In the genomic region with DNA sequence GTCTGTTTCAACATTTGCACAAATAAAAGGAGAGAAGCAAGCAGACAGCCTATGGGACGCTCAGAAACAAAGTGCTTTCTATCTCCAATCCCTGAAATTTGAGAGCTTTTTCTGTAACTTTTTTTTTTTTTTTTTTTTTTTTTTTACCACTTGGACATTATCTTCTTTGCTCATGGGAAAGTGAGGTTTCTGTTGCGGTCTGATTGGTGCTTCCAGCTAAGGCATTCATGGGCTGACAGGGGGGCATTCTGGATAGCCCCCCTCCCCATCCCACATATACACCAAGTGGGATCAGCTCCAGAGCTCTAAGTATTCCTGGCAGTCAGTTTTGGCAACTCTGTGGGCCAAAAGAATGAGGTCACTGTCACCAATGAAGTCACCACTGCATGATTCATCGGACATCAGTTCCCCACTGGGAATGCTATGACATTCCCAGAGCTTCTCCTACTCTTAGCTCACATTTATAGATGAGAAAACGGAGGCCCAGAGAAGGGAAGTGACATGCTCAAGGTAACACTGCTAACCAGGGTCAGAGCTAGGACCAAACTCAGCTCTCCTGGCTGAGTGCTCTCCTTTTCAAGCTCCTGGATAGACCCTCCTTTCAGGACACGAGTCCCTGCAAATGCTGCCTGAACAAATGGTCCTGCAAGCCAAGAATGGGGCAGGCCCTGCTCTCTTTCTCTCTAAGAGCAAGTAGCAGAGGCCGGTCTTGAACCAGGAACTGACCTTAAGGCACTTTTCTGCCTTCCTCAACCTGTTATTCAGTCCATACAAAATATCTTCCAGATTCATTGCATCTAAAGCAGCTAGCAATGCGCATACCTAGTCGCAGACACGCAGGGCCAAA, we compare ENCODE assay signal across 1 cellular context.
TF ChIP-seq lines count a peak whose summit lies in the region.

No MANE protein-coding gene starts in this region.

TF ChIP-seq in HEK293, 187 proteins besides CTCF, POLR2A, EP300 and RAD21 (continued from another document and continues in another):
- TF ChIP-seq ZNF658 (tag by site-specific recombination; IDR thresholded peaks at IDR 0.05) (no peak), ZNF169 (tag by site-specific recombination; IDR thresholded peaks at IDR 0.05) (no peak), ZBTB1 (tag by site-specific recombination; IDR thresholded peaks at IDR 0.05) (no peak), ZNF792 (tag by site-specific recombination; IDR thresholded peaks at IDR 0.05) (no peak), ZBTB17 (tag by site-specific recombination; IDR thresholded peaks at IDR 0.05) (0 out of 2 replicates have a peak, but pooled peaks have one; percentile 56), ZNF529 (tag by site-specific recombination; IDR thresholded peaks at IDR 0.05; ENCODE audit: insufficient replicate concordance) (no peak), ZNF37A (tag by site-specific recombination; IDR thresholded peaks at IDR 0.05) (no peak), ZNF274 (IDR thresholded peaks at IDR 0.05; ENCODE audit: low read length) (no peak), ZNF274 (tag by site-specific recombination; IDR thresholded peaks at IDR 0.05; ENCODE audit: borderline replicate concordance) (no peak), ZNF777 (tag by site-specific recombination; IDR thresholded peaks at IDR 0.05; ENCODE audit: borderline replicate concordance) (no peak), ZNF366 (tag by site-specific recombination; conservative IDR thresholded peaks at IDR 0.05) (peak; percentile 77), ZFP37 (tag by site-specific recombination; IDR thresholded peaks at IDR 0.05) (0 out of 2 replicates have a peak, but pooled peaks have one; percentile 54), ZNF16 (tag by site-specific recombination; IDR thresholded peaks at IDR 0.05; ENCODE audit: low read depth) (no peak), ZNF791 (tag by site-specific recombination; IDR thresholded peaks at IDR 0.05) (no peak), ZNF202 (tag by site-specific recombination; IDR thresholded peaks at IDR 0.05; ENCODE audit: borderline replicate concordance) (no peak), ZNF266 (tag by site-specific recombination; IDR thresholded peaks at IDR 0.05; ENCODE audit: low read depth) (no peak), ZNF221 (tag by site-specific recombination; IDR thresholded peaks at IDR 0.05; ENCODE audit: borderline replicate concordance) (no peak), ZNF350 (tag by site-specific recombination; IDR thresholded peaks at IDR 0.05) (no peak), MZF1 (tag by site-specific recombination; IDR thresholded peaks at IDR 0.05; ENCODE audit: borderline replicate concordance) (0 out of 2 replicates have a peak, but pooled peaks have one; percentile 39), GLIS1 (tag by site-specific recombination; IDR thresholded peaks at IDR 0.05) (peak; percentile 68), ZFP3 (tag by site-specific recombination; IDR thresholded peaks at IDR 0.05; ENCODE audit: low read depth) (no peak), ZXDB (tag by site-specific recombination; IDR thresholded peaks at IDR 0.05) (0 out of 2 replicates have a peak, but pooled peaks have one; percentile 53), ZNF660 (tag by site-specific recombination; IDR thresholded peaks at IDR 0.05) (peak; percentile 96), ZSCAN16 (tag by site-specific recombination; IDR thresholded peaks at IDR 0.05) (no peak), GLI2 (tag by site-specific recombination; IDR thresholded peaks at IDR 0.05; ENCODE audit: borderline replicate concordance, low read depth) (0 out of 2 replicates have a peak, but pooled peaks have one; percentile 26), IKZF3 (tag by site-specific recombination; IDR thresholded peaks at IDR 0.05) (peak; percentile 90), ZNF837 (tag by site-specific recombination; IDR thresholded peaks at IDR 0.05) (no peak), SP3 (tag by site-specific recombination; IDR thresholded peaks at IDR 0.05) (peak; percentile 44; the same call in 1 of the 2 replicates), SCRT1 (tag by site-specific recombination; IDR thresholded peaks at IDR 0.05; ENCODE audit: borderline replicate concordance) (no peak), ZNF707 (tag by site-specific recombination; IDR thresholded peaks at IDR 0.05) (0 out of 2 replicates have a peak, but pooled peaks have one; percentile 19), ZBTB8A (tag by site-specific recombination; IDR thresholded peaks at IDR 0.05) (no peak), ZBTB20 (tag by site-specific recombination; IDR thresholded peaks at IDR 0.05) (no peak)
- TF ChIP-seq, protein P1, sequence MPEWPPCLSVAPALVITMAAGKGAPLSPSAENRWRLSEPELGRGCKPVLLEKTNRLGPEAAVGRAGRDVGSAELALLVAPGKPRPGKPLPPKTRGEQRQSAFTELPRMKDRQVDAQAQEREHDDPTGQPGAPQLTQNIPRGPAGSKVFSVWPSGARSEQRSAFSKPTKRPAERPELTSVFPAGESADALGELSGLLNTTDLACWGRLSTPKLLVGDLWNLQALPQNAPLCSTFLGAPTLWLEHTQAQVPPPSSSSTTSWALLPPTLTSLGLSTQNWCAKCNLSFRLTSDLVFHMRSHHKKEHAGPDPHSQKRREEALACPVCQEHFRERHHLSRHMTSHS (tag by site-specific recombination; IDR thresholded peaks at IDR 0.05), result no peak
- TF ChIP-seq, protein P2, sequence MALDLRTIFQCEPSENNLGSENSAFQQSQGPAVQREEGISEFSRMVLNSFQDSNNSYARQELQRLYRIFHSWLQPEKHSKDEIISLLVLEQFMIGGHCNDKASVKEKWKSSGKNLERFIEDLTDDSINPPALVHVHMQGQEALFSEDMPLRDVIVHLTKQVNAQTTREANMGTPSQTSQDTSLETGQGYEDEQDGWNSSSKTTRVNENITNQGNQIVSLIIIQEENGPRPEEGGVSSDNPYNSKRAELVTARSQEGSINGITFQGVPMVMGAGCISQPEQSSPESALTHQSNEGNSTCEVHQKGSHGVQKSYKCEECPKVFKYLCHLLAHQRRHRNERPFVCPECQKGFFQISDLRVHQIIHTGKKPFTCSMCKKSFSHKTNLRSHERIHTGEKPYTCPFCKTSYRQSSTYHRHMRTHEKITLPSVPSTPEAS (tag by site-specific recombination; IDR thresholded peaks at IDR 0.05), result peak; percentile 21; the same call in 1 of the 2 replicates
- TF ChIP-seq, protein P3, sequence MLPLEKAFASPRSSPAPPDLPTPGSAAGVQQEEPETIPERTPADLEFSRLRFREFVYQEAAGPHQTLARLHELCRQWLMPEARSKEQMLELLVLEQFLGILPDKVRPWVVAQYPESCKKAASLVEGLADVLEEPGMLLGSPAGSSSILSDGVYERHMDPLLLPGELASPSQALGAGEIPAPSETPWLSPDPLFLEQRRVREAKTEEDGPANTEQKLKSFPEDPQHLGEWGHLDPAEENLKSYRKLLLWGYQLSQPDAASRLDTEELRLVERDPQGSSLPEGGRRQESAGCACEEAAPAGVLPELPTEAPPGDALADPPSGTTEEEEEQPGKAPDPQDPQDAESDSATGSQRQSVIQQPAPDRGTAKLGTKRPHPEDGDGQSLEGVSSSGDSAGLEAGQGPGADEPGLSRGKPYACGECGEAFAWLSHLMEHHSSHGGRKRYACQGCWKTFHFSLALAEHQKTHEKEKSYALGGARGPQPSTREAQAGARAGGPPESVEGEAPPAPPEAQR (tag by site-specific recombination; IDR thresholded peaks at IDR 0.05), result no peak
- TF ChIP-seq, protein P4, sequence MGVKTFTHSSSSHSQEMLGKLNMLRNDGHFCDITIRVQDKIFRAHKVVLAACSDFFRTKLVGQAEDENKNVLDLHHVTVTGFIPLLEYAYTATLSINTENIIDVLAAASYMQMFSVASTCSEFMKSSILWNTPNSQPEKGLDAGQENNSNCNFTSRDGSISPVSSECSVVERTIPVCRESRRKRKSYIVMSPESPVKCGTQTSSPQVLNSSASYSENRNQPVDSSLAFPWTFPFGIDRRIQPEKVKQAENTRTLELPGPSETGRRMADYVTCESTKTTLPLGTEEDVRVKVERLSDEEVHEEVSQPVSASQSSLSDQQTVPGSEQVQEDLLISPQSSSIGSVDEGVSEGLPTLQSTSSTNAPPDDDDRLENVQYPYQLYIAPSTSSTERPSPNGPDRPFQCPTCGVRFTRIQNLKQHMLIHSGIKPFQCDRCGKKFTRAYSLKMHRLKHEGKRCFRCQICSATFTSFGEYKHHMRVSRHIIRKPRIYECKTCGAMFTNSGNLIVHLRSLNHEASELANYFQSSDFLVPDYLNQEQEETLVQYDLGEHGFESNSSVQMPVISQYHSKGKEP (tag by site-specific recombination; IDR thresholded peaks at IDR 0.05), result no peak
- TF ChIP-seq, protein P5, sequence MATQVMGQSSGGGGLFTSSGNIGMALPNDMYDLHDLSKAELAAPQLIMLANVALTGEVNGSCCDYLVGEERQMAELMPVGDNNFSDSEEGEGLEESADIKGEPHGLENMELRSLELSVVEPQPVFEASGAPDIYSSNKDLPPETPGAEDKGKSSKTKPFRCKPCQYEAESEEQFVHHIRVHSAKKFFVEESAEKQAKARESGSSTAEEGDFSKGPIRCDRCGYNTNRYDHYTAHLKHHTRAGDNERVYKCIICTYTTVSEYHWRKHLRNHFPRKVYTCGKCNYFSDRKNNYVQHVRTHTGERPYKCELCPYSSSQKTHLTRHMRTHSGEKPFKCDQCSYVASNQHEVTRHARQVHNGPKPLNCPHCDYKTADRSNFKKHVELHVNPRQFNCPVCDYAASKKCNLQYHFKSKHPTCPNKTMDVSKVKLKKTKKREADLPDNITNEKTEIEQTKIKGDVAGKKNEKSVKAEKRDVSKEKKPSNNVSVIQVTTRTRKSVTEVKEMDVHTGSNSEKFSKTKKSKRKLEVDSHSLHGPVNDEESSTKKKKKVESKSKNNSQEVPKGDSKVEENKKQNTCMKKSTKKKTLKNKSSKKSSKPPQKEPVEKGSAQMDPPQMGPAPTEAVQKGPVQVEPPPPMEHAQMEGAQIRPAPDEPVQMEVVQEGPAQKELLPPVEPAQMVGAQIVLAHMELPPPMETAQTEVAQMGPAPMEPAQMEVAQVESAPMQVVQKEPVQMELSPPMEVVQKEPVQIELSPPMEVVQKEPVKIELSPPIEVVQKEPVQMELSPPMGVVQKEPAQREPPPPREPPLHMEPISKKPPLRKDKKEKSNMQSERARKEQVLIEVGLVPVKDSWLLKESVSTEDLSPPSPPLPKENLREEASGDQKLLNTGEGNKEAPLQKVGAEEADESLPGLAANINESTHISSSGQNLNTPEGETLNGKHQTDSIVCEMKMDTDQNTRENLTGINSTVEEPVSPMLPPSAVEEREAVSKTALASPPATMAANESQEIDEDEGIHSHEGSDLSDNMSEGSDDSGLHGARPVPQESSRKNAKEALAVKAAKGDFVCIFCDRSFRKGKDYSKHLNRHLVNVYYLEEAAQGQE (tag by site-specific recombination; IDR thresholded peaks at IDR 0.05), result no peak
- TF ChIP-seq, protein P6, sequence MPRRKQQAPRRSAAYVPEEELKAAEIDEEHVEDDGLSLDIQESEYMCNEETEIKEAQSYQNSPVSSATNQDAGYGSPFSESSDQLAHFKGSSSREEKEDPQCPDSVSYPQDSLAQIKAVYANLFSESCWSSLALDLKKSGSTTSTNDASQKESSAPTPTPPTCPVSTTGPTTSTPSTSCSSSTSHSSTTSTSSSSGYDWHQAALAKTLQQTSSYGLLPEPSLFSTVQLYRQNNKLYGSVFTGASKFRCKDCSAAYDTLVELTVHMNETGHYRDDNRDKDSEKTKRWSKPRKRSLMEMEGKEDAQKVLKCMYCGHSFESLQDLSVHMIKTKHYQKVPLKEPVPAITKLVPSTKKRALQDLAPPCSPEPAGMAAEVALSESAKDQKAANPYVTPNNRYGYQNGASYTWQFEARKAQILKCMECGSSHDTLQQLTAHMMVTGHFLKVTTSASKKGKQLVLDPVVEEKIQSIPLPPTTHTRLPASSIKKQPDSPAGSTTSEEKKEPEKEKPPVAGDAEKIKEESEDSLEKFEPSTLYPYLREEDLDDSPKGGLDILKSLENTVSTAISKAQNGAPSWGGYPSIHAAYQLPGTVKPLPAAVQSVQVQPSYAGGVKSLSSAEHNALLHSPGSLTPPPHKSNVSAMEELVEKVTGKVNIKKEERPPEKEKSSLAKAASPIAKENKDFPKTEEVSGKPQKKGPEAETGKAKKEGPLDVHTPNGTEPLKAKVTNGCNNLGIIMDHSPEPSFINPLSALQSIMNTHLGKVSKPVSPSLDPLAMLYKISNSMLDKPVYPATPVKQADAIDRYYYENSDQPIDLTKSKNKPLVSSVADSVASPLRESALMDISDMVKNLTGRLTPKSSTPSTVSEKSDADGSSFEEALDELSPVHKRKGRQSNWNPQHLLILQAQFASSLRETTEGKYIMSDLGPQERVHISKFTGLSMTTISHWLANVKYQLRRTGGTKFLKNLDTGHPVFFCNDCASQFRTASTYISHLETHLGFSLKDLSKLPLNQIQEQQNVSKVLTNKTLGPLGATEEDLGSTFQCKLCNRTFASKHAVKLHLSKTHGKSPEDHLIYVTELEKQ (tag by site-specific recombination; IDR thresholded peaks at IDR 0.05; ENCODE audit: borderline replicate concordance), result peak; percentile 78; the same call in 1 of the 2 replicates
- TF ChIP-seq, protein P7, sequence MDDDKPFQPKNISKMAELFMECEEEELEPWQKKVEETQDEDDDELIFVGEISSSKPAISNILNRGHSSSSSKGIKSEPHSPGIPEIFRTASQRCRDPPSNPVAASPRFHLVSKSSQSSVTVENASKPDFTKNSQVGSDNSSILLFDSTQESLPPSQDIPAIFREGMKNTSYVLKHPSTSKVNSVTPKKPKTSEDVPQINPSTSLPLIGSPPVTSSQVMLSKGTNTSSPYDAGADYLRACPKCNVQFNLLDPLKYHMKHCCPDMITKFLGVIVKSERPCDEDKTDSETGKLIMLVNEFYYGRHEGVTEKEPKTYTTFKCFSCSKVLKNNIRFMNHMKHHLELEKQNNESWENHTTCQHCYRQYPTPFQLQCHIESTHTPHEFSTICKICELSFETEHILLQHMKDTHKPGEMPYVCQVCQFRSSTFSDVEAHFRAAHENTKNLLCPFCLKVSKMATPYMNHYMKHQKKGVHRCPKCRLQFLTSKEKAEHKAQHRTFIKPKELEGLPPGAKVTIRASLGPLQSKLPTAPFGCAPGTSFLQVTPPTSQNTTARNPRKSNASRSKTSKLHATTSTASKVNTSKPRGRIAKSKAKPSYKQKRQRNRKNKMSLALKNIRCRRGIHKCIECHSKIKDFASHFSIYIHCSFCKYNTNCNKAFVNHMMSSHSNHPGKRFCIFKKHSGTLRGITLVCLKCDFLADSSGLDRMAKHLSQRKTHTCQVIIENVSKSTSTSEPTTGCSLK (tag by site-specific recombination; IDR thresholded peaks at IDR 0.05), result no peak
- TF ChIP-seq, protein P8, sequence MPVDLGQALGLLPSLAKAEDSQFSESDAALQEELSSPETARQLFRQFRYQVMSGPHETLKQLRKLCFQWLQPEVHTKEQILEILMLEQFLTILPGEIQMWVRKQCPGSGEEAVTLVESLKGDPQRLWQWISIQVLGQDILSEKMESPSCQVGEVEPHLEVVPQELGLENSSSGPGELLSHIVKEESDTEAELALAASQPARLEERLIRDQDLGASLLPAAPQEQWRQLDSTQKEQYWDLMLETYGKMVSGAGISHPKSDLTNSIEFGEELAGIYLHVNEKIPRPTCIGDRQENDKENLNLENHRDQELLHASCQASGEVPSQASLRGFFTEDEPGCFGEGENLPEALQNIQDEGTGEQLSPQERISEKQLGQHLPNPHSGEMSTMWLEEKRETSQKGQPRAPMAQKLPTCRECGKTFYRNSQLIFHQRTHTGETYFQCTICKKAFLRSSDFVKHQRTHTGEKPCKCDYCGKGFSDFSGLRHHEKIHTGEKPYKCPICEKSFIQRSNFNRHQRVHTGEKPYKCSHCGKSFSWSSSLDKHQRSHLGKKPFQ (tag by site-specific recombination; IDR thresholded peaks at IDR 0.05), result no peak
